Comparison of ENCODE assay signal across 8 cellular contexts in genomic region chr7:148982596-148983219, GRCh38. TPM values are rescaled to one million over a fixed set of nuclear protein-coding genes. Genes with fewer than 3 reads are reported as not detected.
A peak's percentile ranks its signal among the peaks of the same experiment; 100 is the strongest.
DNase-seq lines count a peak whose midpoint lies in the region; ATAC-seq and TF ChIP-seq lines count a peak whose summit lies in the region.

No MANE protein-coding gene starts in this region.

- no peaks in the 10 kb centered on the region for H3K36me3 ChIP-seq in fibroblast of lung (ENCODE audit: control insufficient read depth, insufficient read depth, low read length)

- H3K4me1 Mint-ChIP-seq in T-cell, result peaks cover 52 to 73% (median 57%) of the 10 kb centered on the region in 3 donors
- peaks cover 23% of the 10 kb centered on the region for H3K4me1 Mint-ChIP-seq in progenitor cell of endocrine pancreas (ENCODE audit: low read depth)

- H3K27ac ChIP-seq in fibroblast of lung (ENCODE audit: insufficient read depth, low read length), result no peak overlapping the region

- H3K36me3 Mint-ChIP-seq in T-cell (no peaks in the 10 kb centered on the region), progenitor cell of endocrine pancreas (ENCODE audit: insufficient read depth) (no peaks in the 10 kb centered on the region)

- H3K27me3 ChIP-seq in fibroblast of lung (ENCODE audit: control insufficient read depth, insufficient read depth, low read length), result no peaks in the 10 kb centered on the region

- TF ChIP-seq CTCF in AG09309 (IDR thresholded peaks at IDR 0.05; ENCODE audit: control insufficient read depth, insufficient read depth, low read depth, low read length, missing control alignments) (no peak), fibroblast of lung (conservative IDR thresholded peaks at IDR 0.05 in 1 of 2, IDR thresholded peaks at IDR 0.05 in 1 of 2; ENCODE audit: low read depth in 1 of 2, low read length in 2 of 2) (no peak), progenitor cell of endocrine pancreas (IDR thresholded peaks at IDR 0.05; ENCODE audit: unreplicated experiment) (no peak)

- DNase-seq in AG09309 (ENCODE audit: low read depth) (no peak), HCEC 1CT (peak; percentile 38), T-cell (no peak), fibroblast of lung (ENCODE audit: low read depth in 2 of 2) (peak; percentile 36 to 63), progenitor cell of endocrine pancreas (ENCODE audit: low spot score, unreplicated experiment) (peak; percentile 21), activated gamma-delta T cell (lab: John Stamatoyannopoulos, UW) (no peak)

- H3K27me3 Mint-ChIP-seq in T-cell (no peaks in the 10 kb centered on the region), progenitor cell of endocrine pancreas (peaks cover 15% of the 10 kb centered on the region)

- POLR2A ChIA-PET in T-cell (lab: Charles Lee), result interaction anchor here in 1 of 2 donors (0.7 kb wide), 1 partner anchor 447 kb away, joined by 3 read pairs; no protein-coding TSS in a partner anchor

- no peaks in the 10 kb centered on the region for H4K20me1 ChIP-seq in fibroblast of lung (ENCODE audit: control insufficient read depth, extremely low read depth, insufficient read depth, low read length)

- H2AFZ ChIP-seq in fibroblast of lung (ENCODE audit: low read length), result peak overlapping the region; percentile 68

- H3K27ac Mint-ChIP-seq in T-cell (peak overlapping the region; percentile 74 to 86), progenitor cell of endocrine pancreas (peak overlapping the region; percentile 98)

- H3K4me3 Mint-ChIP-seq in T-cell (peak overlapping the region; percentile 83 to 94 (median 84)), progenitor cell of endocrine pancreas (ENCODE audit: low read depth) (peak overlapping the region; percentile 93)

- H3K79me2 ChIP-seq in fibroblast of lung (ENCODE audit: control insufficient read depth, insufficient read depth, low read length), result no peaks in the 10 kb centered on the region

- ATAC-seq in T-cell (replicated peaks in 1 of 4) (no peak), GM21619 (IDR thresholded peaks at IDR 0.05; ENCODE audit: unreplicated experiment) (no peak), HG03469 (IDR thresholded peaks at IDR 0.05; ENCODE audit: unreplicated experiment) (no peak)

- no peak overlapping the region for H3K9ac ChIP-seq in fibroblast of lung (ENCODE audit: insufficient read depth, low read length)

- CTCF ChIA-PET in T-cell (lab: Charles Lee), result interaction anchor here (0.6 to 2.4 kb wide), 10 partner anchors 15 to 455 kb away, joined by 3 to 11 read pairs (median 6); no protein-coding TSS in a partner anchor

- H3K9me3 Mint-ChIP-seq in T-cell (peaks cover 0 to 8% (median 0%) of the 10 kb centered on the region in 3 donors), progenitor cell of endocrine pancreas (ENCODE audit: low read depth) (peaks cover 5% of the 10 kb centered on the region)

- H3K4me2 ChIP-seq in fibroblast of lung (ENCODE audit: extremely low read depth, insufficient read depth, low read length), result peak overlapping the region; percentile 79

- no peaks in the 10 kb centered on the region for H3K4me1 ChIP-seq in fibroblast of lung (ENCODE audit: control insufficient read depth, extremely low read depth, insufficient read depth, low read length)

- H3K4me3 ChIP-seq in AG09309 (ENCODE audit: control insufficient read depth, low read depth, low read length) (peak overlapping the region; percentile 65), fibroblast of lung (replicated peaks in 1 of 4; ENCODE audit: control extremely low read depth in 1 of 4, insufficient read depth in 1 of 4, low read depth in 3 of 4, low read length in 4 of 4) (peak overlapping the region; percentile 63 to 80 (median 72))

- no peaks in the 10 kb centered on the region for H3K9me3 ChIP-seq in fibroblast of lung (ENCODE audit: control insufficient read depth, insufficient read depth, low read depth, low read length)

RNA-seq across cellular contexts. Expression of gene PDIA4, which starts 45.6 kb away (rescaled TPM):
- total RNA-seq in T-cell (10 to 100 TPM; 40.3 to 75.3 (median 68.4) TPM), fibroblast of lung (156 and 266 TPM in 2 replicates), progenitor cell of endocrine pancreas (238 TPM in 2 replicates)
- polyA plus RNA-seq in fibroblast of lung, result 210 and 236 TPM in 2 replicates
- 175 and 182 TPM in 2 replicates for polyA plus RNA-seq in fibroblast of lung (2012)
- 77.0 and 107 TPM in 2 replicates for polyA minus RNA-seq in fibroblast of lung (ENCODE audit: low replicate concordance)

Comparison
In these comparisons a context has a peak if more than half of its experiments do, and no peak if none do; other contexts are left out.
1. DNase-seq: peak in HCEC 1CT (single experiment), fibroblast of lung (2 of 2) and progenitor cell of endocrine pancreas (single experiment); none in AG09309 (single experiment), T-cell (0 of 34) and activated gamma-delta T cell (single experiment).